1 cellular context compared by ENCODE assay signal in the genomic region with DNA sequence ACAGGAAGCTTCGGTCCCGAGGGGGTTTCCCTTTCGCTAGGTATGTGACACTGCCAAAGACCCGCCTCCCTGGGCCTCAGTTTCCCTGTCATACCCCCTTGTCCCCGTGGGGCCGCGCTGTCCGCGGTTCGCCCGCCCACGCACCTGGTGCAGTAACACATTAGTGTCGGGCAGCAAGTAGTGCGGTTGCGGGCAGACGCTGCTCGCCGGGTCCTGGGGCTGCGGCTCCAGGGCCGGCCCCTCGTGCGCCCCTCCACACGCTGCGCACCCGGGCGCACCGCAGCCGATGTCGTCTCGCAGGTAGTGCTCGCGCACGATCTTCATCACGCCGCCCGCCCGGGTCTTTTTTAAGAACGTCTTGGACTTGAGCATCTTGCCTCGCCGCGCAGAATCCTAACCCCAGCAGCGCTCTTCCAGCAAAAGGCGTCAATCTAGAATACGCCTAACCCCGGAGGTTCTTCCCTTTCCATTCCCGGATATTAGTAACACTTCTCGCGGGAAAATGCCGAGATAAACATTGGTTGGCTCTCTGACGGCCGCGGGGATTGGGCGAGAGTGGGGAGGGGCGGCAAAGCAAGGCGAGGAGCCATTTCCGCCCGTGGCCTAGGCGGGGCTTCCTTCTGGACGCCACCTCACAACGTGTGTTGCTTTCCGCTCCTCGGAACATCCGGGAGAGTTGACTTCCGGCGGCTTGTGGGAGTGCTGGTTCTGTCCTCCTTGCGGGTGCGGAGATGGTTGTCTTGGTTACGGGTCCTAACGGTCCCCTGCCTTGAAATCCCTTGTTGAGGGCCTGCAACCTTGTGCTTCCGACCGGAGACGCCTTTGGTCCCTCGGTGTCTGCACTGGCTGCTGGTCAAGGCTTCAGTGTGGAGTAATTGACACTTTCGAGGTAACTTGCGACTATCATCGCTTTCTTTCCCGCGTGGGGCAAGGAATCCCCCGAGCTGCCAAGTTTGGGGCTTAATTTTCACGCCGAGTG.
TF ChIP-seq lines count a peak whose summit lies in the region.

A gene with protein sequence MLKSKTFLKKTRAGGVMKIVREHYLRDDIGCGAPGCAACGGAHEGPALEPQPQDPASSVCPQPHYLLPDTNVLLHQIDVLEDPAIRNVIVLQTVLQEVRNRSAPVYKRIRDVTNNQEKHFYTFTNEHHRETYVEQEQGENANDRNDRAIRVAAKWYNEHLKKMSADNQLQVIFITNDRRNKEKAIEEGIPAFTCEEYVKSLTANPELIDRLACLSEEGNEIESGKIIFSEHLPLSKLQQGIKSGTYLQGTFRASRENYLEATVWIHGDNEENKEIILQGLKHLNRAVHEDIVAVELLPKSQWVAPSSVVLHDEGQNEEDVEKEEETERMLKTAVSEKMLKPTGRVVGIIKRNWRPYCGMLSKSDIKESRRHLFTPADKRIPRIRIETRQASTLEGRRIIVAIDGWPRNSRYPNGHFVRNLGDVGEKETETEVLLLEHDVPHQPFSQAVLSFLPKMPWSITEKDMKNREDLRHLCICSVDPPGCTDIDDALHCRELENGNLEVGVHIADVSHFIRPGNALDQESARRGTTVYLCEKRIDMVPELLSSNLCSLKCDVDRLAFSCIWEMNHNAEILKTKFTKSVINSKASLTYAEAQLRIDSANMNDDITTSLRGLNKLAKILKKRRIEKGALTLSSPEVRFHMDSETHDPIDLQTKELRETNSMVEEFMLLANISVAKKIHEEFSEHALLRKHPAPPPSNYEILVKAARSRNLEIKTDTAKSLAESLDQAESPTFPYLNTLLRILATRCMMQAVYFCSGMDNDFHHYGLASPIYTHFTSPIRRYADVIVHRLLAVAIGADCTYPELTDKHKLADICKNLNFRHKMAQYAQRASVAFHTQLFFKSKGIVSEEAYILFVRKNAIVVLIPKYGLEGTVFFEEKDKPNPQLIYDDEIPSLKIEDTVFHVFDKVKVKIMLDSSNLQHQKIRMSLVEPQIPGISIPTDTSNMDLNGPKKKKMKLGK (minus strand): TSS at position 440 of the 979 bp plus-strand sequence. CDS start 68 bp downstream, at position 372.
A gene with protein sequence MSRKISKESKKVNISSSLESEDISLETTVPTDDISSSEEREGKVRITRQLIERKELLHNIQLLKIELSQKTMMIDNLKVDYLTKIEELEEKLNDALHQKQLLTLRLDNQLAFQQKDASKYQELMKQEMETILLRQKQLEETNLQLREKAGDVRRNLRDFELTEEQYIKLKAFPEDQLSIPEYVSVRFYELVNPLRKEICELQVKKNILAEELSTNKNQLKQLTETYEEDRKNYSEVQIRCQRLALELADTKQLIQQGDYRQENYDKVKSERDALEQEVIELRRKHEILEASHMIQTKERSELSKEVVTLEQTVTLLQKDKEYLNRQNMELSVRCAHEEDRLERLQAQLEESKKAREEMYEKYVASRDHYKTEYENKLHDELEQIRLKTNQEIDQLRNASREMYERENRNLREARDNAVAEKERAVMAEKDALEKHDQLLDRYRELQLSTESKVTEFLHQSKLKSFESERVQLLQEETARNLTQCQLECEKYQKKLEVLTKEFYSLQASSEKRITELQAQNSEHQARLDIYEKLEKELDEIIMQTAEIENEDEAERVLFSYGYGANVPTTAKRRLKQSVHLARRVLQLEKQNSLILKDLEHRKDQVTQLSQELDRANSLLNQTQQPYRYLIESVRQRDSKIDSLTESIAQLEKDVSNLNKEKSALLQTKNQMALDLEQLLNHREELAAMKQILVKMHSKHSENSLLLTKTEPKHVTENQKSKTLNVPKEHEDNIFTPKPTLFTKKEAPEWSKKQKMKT (plus strand): TSS at position 673 of the 979 bp plus-strand sequence. CDS start 1,337 bp downstream, outside the sequence.

TF ChIP-seq in HepG2, 621 proteins besides CTCF, POLR2A, EP300 and RAD21 (continued from another document and continues in another):
- TF ChIP-seq MYNN (CRISPR knock-in tag; IDR thresholded peaks at IDR 0.05; ENCODE audit: low read depth) (no peak), MXI1 (IDR thresholded peaks at IDR 0.05; ENCODE audit: borderline replicate concordance, low read depth, low read length) (peak; percentile 92; the same call in 2 of the 3 replicates), MTF2 (CRISPR knock-in tag; IDR thresholded peaks at IDR 0.05; ENCODE audit: borderline replicate concordance) (peak; percentile 64; the same call in 1 of the 2 replicates), RARG (CRISPR knock-in tag; IDR thresholded peaks at IDR 0.05; ENCODE audit: low read depth) (no peak), ZBTB7B (CRISPR knock-in tag; IDR thresholded peaks at IDR 0.05) (no peak), KDM6A (CRISPR knock-in tag; IDR thresholded peaks at IDR 0.05; ENCODE audit: low read depth) (no peak), KDM5B (CRISPR knock-in tag; IDR thresholded peaks at IDR 0.05; ENCODE audit: borderline replicate concordance) (peak; percentile 86; the same call in 1 of the 2 replicates), KDM4B (CRISPR knock-in tag; IDR thresholded peaks at IDR 0.05) (0 out of 2 replicates have a peak, but pooled peaks have one; percentile 1), ZNF383 (CRISPR knock-in tag; IDR thresholded peaks at IDR 0.05; ENCODE audit: borderline replicate concordance) (no peak), ZSCAN9 (CRISPR knock-in tag; IDR thresholded peaks at IDR 0.05; ENCODE audit: borderline replicate concordance) (no peak), ZNF510 (CRISPR knock-in tag; IDR thresholded peaks at IDR 0.05; ENCODE audit: low read depth) (no peak), CBX5 (CRISPR knock-in tag; IDR thresholded peaks at IDR 0.05; ENCODE audit: borderline replicate concordance) (no peak), ZNF546 (CRISPR knock-in tag; conservative IDR thresholded peaks at IDR 0.05) (peak; percentile 88; the same call in 1 of the 2 replicates), HIVEP1 (CRISPR knock-in tag; IDR thresholded peaks at IDR 0.05) (no peak), MIER2 (CRISPR knock-in tag; IDR thresholded peaks at IDR 0.05) (no peak), ZNF839 (CRISPR knock-in tag; IDR thresholded peaks at IDR 0.05; ENCODE audit: borderline replicate concordance) (no peak), HOXA7 (CRISPR knock-in tag; IDR thresholded peaks at IDR 0.05) (no peak), PCBP1 (IDR thresholded peaks at IDR 0.05; ENCODE audit: borderline replicate concordance, low read depth, low read length) (no peak), EHMT2 (IDR thresholded peaks at IDR 0.05; ENCODE audit: borderline replicate concordance, low read depth, low read length) (no peak; the same call in 1 of the 2 replicates), ZNF75D (CRISPR knock-in tag; IDR thresholded peaks at IDR 0.05; ENCODE audit: borderline replicate concordance) (no peak), EEA1 (CRISPR knock-in tag; IDR thresholded peaks at IDR 0.05; ENCODE audit: borderline replicate concordance) (no peak), ZBTB8A (CRISPR knock-in tag; IDR thresholded peaks at IDR 0.05; ENCODE audit: borderline replicate concordance, low read depth) (no peak), PRPF4 (IDR thresholded peaks at IDR 0.05; ENCODE audit: low read depth, low read length, poor library complexity, severe bottlenecking) (no peak), TOPORS (CRISPR knock-in tag; IDR thresholded peaks at IDR 0.05) (peak; percentile 64; the same call in 1 of the 2 replicates), ZNF44 (CRISPR knock-in tag; IDR thresholded peaks at IDR 0.05) (no peak), ZNF564 (CRISPR knock-in tag; IDR thresholded peaks at IDR 0.05) (no peak; the same call in 1 of the 2 replicates), SPEN (CRISPR knock-in tag; IDR thresholded peaks at IDR 0.05; ENCODE audit: low read depth) (peak; percentile 84), TCF7L2 (IDR thresholded peaks at IDR 0.05; ENCODE audit: low read depth, low read length) (no peak), PHF21A (CRISPR knock-in tag; IDR thresholded peaks at IDR 0.05) (peak; percentile 52; the same call in 1 of the 2 replicates), NR3C1 (CRISPR knock-in tag; IDR thresholded peaks at IDR 0.05) (no peak), ZFP62 (CRISPR knock-in tag; IDR thresholded peaks at IDR 0.05) (no peak), SYNCRIP (IDR thresholded peaks at IDR 0.05; ENCODE audit: insufficient read depth, low read depth, low read length) (no peak), TCF12 (IDR thresholded peaks at IDR 0.05) (no peak), TCF12 (CRISPR knock-in tag; IDR thresholded peaks at IDR 0.05) (0 out of 2 replicates have a peak, but pooled peaks have one; percentile 78), FOXK2 (IDR thresholded peaks at IDR 0.05) (peak; percentile 77)
- TF ChIP-seq, protein P1, sequence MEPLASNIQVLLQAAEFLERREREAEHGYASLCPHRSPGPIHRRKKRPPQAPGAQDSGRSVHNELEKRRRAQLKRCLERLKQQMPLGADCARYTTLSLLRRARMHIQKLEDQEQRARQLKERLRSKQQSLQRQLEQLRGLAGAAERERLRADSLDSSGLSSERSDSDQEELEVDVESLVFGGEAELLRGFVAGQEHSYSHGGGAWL (CRISPR knock-in tag; IDR thresholded peaks at IDR 0.05), result peak; percentile 58; the same call in 1 of the 2 replicates
- TF ChIP-seq, protein P2, sequence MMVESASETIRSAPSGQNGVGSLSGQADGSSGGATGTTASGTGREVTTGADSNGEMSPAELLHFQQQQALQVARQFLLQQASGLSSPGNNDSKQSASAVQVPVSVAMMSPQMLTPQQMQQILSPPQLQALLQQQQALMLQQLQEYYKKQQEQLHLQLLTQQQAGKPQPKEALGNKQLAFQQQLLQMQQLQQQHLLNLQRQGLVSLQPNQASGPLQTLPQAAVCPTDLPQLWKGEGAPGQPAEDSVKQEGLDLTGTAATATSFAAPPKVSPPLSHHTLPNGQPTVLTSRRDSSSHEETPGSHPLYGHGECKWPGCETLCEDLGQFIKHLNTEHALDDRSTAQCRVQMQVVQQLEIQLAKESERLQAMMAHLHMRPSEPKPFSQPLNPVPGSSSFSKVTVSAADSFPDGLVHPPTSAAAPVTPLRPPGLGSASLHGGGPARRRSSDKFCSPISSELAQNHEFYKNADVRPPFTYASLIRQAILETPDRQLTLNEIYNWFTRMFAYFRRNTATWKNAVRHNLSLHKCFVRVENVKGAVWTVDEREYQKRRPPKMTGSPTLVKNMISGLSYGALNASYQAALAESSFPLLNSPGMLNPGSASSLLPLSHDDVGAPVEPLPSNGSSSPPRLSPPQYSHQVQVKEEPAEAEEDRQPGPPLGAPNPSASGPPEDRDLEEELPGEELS (CRISPR knock-in tag; IDR thresholded peaks at IDR 0.05), result no peak; the same call in 1 of the 2 replicates
- TF ChIP-seq, protein P3, sequence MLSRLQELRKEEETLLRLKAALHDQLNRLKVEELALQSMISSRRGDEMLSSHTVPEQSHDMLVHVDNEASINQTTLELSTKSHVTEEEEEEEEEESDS (CRISPR knock-in tag; IDR thresholded peaks at IDR 0.05; ENCODE audit: borderline replicate concordance), result peak; percentile 58; the same call in 1 of the 2 replicates
- TF ChIP-seq, protein P4, sequence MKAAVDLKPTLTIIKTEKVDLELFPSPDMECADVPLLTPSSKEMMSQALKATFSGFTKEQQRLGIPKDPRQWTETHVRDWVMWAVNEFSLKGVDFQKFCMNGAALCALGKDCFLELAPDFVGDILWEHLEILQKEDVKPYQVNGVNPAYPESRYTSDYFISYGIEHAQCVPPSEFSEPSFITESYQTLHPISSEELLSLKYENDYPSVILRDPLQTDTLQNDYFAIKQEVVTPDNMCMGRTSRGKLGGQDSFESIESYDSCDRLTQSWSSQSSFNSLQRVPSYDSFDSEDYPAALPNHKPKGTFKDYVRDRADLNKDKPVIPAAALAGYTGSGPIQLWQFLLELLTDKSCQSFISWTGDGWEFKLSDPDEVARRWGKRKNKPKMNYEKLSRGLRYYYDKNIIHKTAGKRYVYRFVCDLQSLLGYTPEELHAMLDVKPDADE (CRISPR knock-in tag; IDR thresholded peaks at IDR 0.05), result no peak
- TF ChIP-seq, protein P5, sequence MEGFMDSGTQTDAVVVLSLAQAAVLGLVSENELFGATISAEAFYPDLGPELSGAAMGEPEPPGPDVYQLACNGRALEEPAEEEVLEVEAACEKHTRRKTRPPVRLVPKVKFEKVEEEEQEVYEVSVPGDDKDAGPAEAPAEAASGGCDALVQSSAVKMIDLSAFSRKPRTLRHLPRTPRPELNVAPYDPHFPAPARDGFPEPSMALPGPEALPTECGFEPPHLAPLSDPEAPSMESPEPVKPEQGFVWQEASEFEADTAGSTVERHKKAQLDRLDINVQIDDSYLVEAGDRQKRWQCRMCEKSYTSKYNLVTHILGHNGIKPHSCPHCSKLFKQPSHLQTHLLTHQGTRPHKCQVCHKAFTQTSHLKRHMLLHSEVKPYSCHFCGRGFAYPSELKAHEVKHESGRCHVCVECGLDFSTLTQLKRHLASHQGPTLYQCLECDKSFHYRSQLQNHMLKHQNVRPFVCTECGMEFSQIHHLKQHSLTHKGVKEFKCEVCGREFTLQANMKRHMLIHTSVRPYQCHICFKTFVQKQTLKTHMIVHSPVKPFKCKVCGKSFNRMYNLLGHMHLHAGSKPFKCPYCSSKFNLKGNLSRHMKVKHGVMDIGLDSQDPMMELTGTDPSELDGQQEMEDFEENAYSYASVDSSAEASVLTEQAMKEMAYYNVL (CRISPR knock-in tag; IDR thresholded peaks at IDR 0.05; ENCODE audit: borderline replicate concordance), result no peak
- TF ChIP-seq, protein P6, sequence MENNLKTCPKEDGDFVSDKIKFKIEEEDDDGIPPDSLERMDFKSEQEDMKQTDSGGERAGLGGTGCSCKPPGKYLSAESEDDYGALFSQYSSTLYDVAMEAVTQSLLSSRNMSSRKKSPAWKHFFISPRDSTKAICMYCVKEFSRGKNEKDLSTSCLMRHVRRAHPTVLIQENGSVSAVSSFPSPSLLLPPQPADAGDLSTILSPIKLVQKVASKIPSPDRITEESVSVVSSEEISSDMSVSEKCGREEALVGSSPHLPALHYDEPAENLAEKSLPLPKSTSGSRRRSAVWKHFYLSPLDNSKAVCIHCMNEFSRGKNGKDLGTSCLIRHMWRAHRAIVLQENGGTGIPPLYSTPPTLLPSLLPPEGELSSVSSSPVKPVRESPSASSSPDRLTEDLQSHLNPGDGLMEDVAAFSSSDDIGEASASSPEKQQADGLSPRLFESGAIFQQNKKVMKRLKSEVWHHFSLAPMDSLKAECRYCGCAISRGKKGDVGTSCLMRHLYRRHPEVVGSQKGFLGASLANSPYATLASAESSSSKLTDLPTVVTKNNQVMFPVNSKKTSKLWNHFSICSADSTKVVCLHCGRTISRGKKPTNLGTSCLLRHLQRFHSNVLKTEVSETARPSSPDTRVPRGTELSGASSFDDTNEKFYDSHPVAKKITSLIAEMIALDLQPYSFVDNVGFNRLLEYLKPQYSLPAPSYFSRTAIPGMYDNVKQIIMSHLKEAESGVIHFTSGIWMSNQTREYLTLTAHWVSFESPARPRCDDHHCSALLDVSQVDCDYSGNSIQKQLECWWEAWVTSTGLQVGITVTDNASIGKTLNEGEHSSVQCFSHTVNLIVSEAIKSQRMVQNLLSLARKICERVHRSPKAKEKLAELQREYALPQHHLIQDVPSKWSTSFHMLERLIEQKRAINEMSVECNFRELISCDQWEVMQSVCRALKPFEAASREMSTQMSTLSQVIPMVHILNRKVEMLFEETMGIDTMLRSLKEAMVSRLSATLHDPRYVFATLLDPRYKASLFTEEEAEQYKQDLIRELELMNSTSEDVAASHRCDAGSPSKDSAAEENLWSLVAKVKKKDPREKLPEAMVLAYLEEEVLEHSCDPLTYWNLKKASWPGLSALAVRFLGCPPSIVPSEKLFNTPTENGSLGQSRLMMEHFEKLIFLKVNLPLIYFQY (CRISPR knock-in tag; IDR thresholded peaks at IDR 0.05; ENCODE audit: borderline replicate concordance), result peak; percentile 35; the same call in 1 of the 2 replicates
- TF ChIP-seq, protein P7, sequence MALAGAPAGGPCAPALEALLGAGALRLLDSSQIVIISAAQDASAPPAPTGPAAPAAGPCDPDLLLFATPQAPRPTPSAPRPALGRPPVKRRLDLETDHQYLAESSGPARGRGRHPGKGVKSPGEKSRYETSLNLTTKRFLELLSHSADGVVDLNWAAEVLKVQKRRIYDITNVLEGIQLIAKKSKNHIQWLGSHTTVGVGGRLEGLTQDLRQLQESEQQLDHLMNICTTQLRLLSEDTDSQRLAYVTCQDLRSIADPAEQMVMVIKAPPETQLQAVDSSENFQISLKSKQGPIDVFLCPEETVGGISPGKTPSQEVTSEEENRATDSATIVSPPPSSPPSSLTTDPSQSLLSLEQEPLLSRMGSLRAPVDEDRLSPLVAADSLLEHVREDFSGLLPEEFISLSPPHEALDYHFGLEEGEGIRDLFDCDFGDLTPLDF (CRISPR knock-in tag; IDR thresholded peaks at IDR 0.05), result no peak; the same call in 1 of the 2 replicates
